15 cellular contexts compared by ENCODE assay signal in the genomic region with DNA sequence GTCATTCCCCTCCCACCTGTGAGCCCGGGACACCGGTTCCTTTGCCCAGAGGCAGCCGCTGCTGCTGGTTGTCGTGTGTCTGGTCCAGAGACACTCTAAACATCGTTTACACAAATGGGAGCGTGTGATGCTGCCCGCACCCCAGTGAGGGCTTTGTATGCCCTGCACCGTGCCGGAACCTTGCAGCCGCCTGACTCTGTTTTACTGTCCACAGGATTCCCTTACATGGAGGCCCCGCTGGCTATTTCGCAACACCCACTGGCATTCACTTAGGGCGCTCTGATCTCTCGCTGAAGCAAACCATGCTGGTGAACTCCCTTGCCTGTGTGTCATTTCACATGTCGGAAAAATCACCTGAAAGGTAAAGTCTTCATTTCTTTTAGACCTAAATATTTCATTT.
DNase-seq lines count a peak whose midpoint lies in the region; ATAC-seq, FAIRE-seq and TF ChIP-seq lines count a peak whose summit lies in the region.
"Had no signal": no experiment of that assay in that cellular context is flagged by ENCODE, and none has a peak within 500 bp of the region (broad histone marks: within the 10 kb centered on the region; RNA-seq: fewer than 3 reads in every experiment).

No MANE protein-coding gene starts in this region.

- ATAC-seq in left ventricle myocardium superior = no peak
- ATAC-seq in GM21529 (IDR thresholded peaks at IDR 0.05; ENCODE audit: unreplicated experiment) = no peak
- ATAC-seq in HG02571 (IDR thresholded peaks at IDR 0.05; ENCODE audit: unreplicated experiment) = no peak
- ATAC-seq: naive thymus-derived CD8-positive, alpha-beta T cell; stimulated activated naive CD8-positive, alpha-beta T cell treated with anti-CD3 and anti-CD28 coated beads, Interleukin-15, amount 100 ng/mL, for 72 hours had no signal

- H3K4me3 ChIP-seq in left ventricle myocardium inferior = no peak overlapping the region
- H3K4me3 ChIP-seq in bronchial epithelial cell (ENCODE audit: low read depth, low read length) = no peak overlapping the region

- no peaks in the 10 kb centered on the region for H3K36me3 ChIP-seq in left ventricle myocardium inferior
- H3K36me3 ChIP-seq in bronchial epithelial cell (ENCODE audit: control insufficient read depth, insufficient read depth, low read length) = no peaks in the 10 kb centered on the region

- DNase-seq in left ventricle myocardium superior (peak; percentile 60), left ventricle myocardium inferior (no peak), bronchial epithelial cell (ENCODE audit: low read depth) (peak; percentile 45), mucosa of gallbladder (ENCODE audit: low spot score) (peak; percentile 38), NCI-H2227 treated with DMSO at 0.1 percent for 48 hours (lab: John Stamatoyannopoulos, UW) (no peak), RCC 7860 (ENCODE audit: low spot score) (no peak)
- DNase-seq: activated CD4-positive, CD25-positive, alpha-beta regulatory T cell; activated naive CD4-positive, alpha-beta T cell treated with anti-CD3 and anti-CD28 coated beads for 36 hours; NCI-H1048; NK-92 treated with Interleukin-12 subunit alpha and Interleukin-12 subunit beta, amount 100 ng/mL, for 24 hours; small intestine; stimulated activated naive CD8-positive, alpha-beta T cell treated with anti-CD3 and anti-CD28 coated beads, Interleukin-15, amount 100 ng/mL, for 72 hours had no signal

- FAIRE-seq in bronchial epithelial cell (lab: Jason Lieb, UNC) (no peak), RCC 7860 (lab: Jason Lieb, UNC) (no peak)
- FAIRE-seq: small intestine had no signal

- no peaks in the 10 kb centered on the region for H3K9me3 ChIP-seq in left ventricle myocardium inferior (replicated peaks)

- peaks cover 75% of the 10 kb centered on the region for H3K27me3 ChIP-seq in left ventricle myocardium inferior (ENCODE audit: low read depth)
- H3K27me3 ChIP-seq in bronchial epithelial cell (ENCODE audit: control insufficient read depth, insufficient read depth, low read length) = peaks cover 6% of the 10 kb centered on the region

- H3K4me1 ChIP-seq in left ventricle myocardium inferior = peaks cover 25% of the 10 kb centered on the region

- intact Hi-C loops in left ventricle myocardium superior (cut with micrococcal nuclease) = no loop called here
- intact Hi-C loops in left ventricle myocardium inferior (cut with micrococcal nuclease) = no loop called here

- H3K27ac ChIP-seq in left ventricle myocardium inferior (replicated peaks) = no peak overlapping the region

- no peak for TF ChIP-seq CTCF in left ventricle myocardium inferior (IDR thresholded peaks at IDR 0.05; ENCODE audit: borderline replicate concordance)
- no peak for TF ChIP-seq CTCF in bronchial epithelial cell (IDR thresholded peaks at IDR 0.05; ENCODE audit: insufficient read depth, low read length, severe bottlenecking)

Comparison
In these comparisons a context has a peak if more than half of its experiments do, and no peak if none do; other contexts are left out.
1. DNase-seq: peak in left ventricle myocardium superior (single experiment), bronchial epithelial cell (single experiment) and mucosa of gallbladder (single experiment); none in left ventricle myocardium inferior (single experiment), NCI-H2227 treated with DMSO at 0.1 percent for 48 hours (single experiment) and RCC 7860 (single experiment).